Comparison of ENCODE assay signal across 1 cellular context in genomic region chr5:43075319-43076293, GRCh38.
TF ChIP-seq lines count a peak whose summit lies in the region.

No MANE protein-coding gene starts in this region.

TF ChIP-seq in K562, 482 proteins besides CTCF, POLR2A, EP300 and RAD21 (continued from another document and continues in another):
- TF ChIP-seq ZNF609 (CRISPR knock-in tag; IDR thresholded peaks at IDR 0.05; ENCODE audit: borderline replicate concordance) (no peak), HCFC1 (IDR thresholded peaks at IDR 0.05; ENCODE audit: low read depth, low read length) (0 out of 2 replicates have a peak, but pooled peaks have one; percentile 26), TFAM (CRISPR knock-in tag; conservative IDR thresholded peaks at IDR 0.05) (no peak), ZNF696 (CRISPR knock-in tag; conservative IDR thresholded peaks at IDR 0.05) (0 out of 2 replicates have a peak, but pooled peaks have one; percentile 45), ZNF717 (CRISPR knock-in tag; IDR thresholded peaks at IDR 0.05) (no peak), HSF4 (CRISPR knock-in tag; IDR thresholded peaks at IDR 0.05; ENCODE audit: borderline replicate concordance) (no peak), VEZF1 (CRISPR knock-in tag; IDR thresholded peaks at IDR 0.05) (peak; percentile 88), RFX7 (CRISPR knock-in tag; IDR thresholded peaks at IDR 0.05) (no peak), MECOM (CRISPR knock-in tag; IDR thresholded peaks at IDR 0.05) (0 out of 2 replicates have a peak, but pooled peaks have one; percentile 67), HMGXB4 (CRISPR knock-in tag; IDR thresholded peaks at IDR 0.05) (no peak), ZMIZ1 (IDR thresholded peaks at IDR 0.05; ENCODE audit: low read depth in 2 of 2, low read length in 2 of 2) (peak in 1 of 2 experiments; percentile 51; a peak in 2 of 4 replicates), LCOR (CRISPR knock-in tag; IDR thresholded peaks at IDR 0.05) (peak; percentile 52; the same call in 1 of the 2 replicates), PBX2 (CRISPR knock-in tag; IDR thresholded peaks at IDR 0.05; ENCODE audit: low read depth) (no peak), PBX2 (tag; conservative IDR thresholded peaks at IDR 0.05; ENCODE audit: low read depth) (peak; percentile 71; the same call in 1 of the 2 replicates), SMARCC2 (IDR thresholded peaks at IDR 0.05; ENCODE audit: low read depth) (no peak; the same call in 1 of the 2 replicates), RREB1 (CRISPR knock-in tag; IDR thresholded peaks at IDR 0.05) (peak; percentile 43; the same call in 1 of the 2 replicates), IFI16 (CRISPR knock-in tag; IDR thresholded peaks at IDR 0.05) (no peak), ZNF668 (CRISPR knock-in tag; IDR thresholded peaks at IDR 0.05) (0 out of 2 replicates have a peak, but pooled peaks have one; percentile 66), ARNT (IDR thresholded peaks at IDR 0.05) (peak in 1 of 2 experiments; percentile 84; a peak in 3 of 4 replicates), ZNF311 (CRISPR knock-in tag; IDR thresholded peaks at IDR 0.05) (peak; percentile 88; the same call in 1 of the 2 replicates), MTA2 (IDR thresholded peaks at IDR 0.05; ENCODE audit: low read depth) (peak; percentile 49), JUND (IDR thresholded peaks at IDR 0.05; ENCODE audit: borderline replicate concordance, low read depth, low read length) (no peak), JUND (tag; IDR thresholded peaks at IDR 0.05; ENCODE audit: borderline replicate concordance, low read depth, low read length) (peak; percentile 80; the same call in 2 of the 3 replicates), KDM5B (IDR thresholded peaks at IDR 0.05; ENCODE audit: insufficient replicate concordance, low read depth, low read length) (no peak), ZNF395 (CRISPR knock-in tag; IDR thresholded peaks at IDR 0.05) (peak; percentile 94), KLF16 (IDR thresholded peaks at IDR 0.05) (0 out of 2 replicates have a peak, but pooled peaks have one; percentile 20), NFXL1 (CRISPR knock-in tag; IDR thresholded peaks at IDR 0.05) (no peak), ARID1B (IDR thresholded peaks at IDR 0.05) (peak; percentile 89), MITF (IDR thresholded peaks at IDR 0.05) (no peak), NFIX (CRISPR knock-in tag; IDR thresholded peaks at IDR 0.05; ENCODE audit: low read depth) (no peak), SMARCA4 (IDR thresholded peaks at IDR 0.05) (peak; percentile 76; the same call in 1 of the 2 replicates), PTTG1 (tag; IDR thresholded peaks at IDR 0.05; ENCODE audit: low read depth) (no peak), NCOA4 (IDR thresholded peaks at IDR 0.05; ENCODE audit: partially characterized antibody) (no peak)
